In genomic region chr4:158020175-158020574, GRCh38 we compare ENCODE assay signal across 9 cellular contexts.
A peak's percentile ranks its signal among the peaks of the same experiment; 100 is the strongest.
DNase-seq lines count a peak whose midpoint lies in the region; ATAC-seq lines count a peak whose summit lies in the region.
"Had no signal": no experiment of that assay in that cellular context is flagged by ENCODE, and none has a peak within 500 bp of the region (broad histone marks: within the 10 kb centered on the region; RNA-seq: fewer than 3 reads in every experiment).

No MANE protein-coding gene starts in this region.

- H2BK120ac ChIP-seq in mesendoderm (ENCODE audit: low read depth, low read length) = no peak overlapping the region

- no peak overlapping the region for H3K4me2 ChIP-seq in mesendoderm (ENCODE audit: low read length)

- H3K4me1 ChIP-seq in mesendoderm (ENCODE audit: control insufficient read depth, low read depth, low read length) = no peaks in the 10 kb centered on the region

- H3K79me2 ChIP-seq in mesendoderm (ENCODE audit: control insufficient read depth, insufficient read depth, low read length) = no peaks in the 10 kb centered on the region

- H2BK5ac ChIP-seq in mesendoderm (ENCODE audit: low read length) = no peak overlapping the region

- DNase-seq in A172 (ENCODE audit: low spot score) (peak; percentile 89), LoVo (ENCODE audit: low spot score) (peak; percentile 25), dermis microvascular lymphatic vessel endothelial cell (ENCODE audit: low read depth in 2 of 2) (peak; percentile 77 to 95), mesendoderm (peak; percentile 56)
- no peak for DNase-seq in activated CD8-positive, alpha-beta memory T cell treated with anti-CD3 and anti-CD28 coated beads, Interleukin-2, amount 50 U/mL, for 48 hours
- no peak for DNase-seq in stimulated activated CD4-positive, alpha-beta T cell treated with anti-CD3 and anti-CD28 coated beads, Interleukin-4, amount 100 ng/mL, for 1 hour

- no peaks in the 10 kb centered on the region for H3K36me3 ChIP-seq in mesendoderm (ENCODE audit: control insufficient read depth, insufficient read depth, low read length)
- H3K36me3 ChIP-seq: BLaER1 treated with 17β-estradiol and CSF1 and Interleukin-3, amounts not matched to agents 10 nM and 100 nM had no signal

- no peak overlapping the region for H4K8ac ChIP-seq in mesendoderm (ENCODE audit: low read depth, low read length)

- H3K4me3 ChIP-seq in mesendoderm (ENCODE audit: low read length) = no peak overlapping the region
- H3K4me3 ChIP-seq: BLaER1 treated with 17β-estradiol and CSF1 and Interleukin-3, amounts not matched to agents 10 nM and 100 nM had no signal

- H3K4ac ChIP-seq in mesendoderm (ENCODE audit: low read depth, low read length) = no peak overlapping the region

- no peak overlapping the region for H3K27ac ChIP-seq in mesendoderm (ENCODE audit: low read depth, low read length)

- H3K23ac ChIP-seq in mesendoderm (ENCODE audit: low read length) = no peak overlapping the region

- H4K5ac ChIP-seq in mesendoderm (ENCODE audit: low read length) = no peak overlapping the region

- no peak overlapping the region for H3K9ac ChIP-seq in mesendoderm (ENCODE audit: low read length)

- no peak overlapping the region for H3K18ac ChIP-seq in mesendoderm (ENCODE audit: low read length)

- H3K79me1 ChIP-seq in mesendoderm (ENCODE audit: low read length) = no peaks in the 10 kb centered on the region

- H3K27me3 ChIP-seq in mesendoderm (ENCODE audit: insufficient read depth, low read length, poor library complexity) = no peaks in the 10 kb centered on the region
- H3K27me3 ChIP-seq: BLaER1 treated with 17β-estradiol and CSF1 and Interleukin-3, amounts not matched to agents 10 nM and 100 nM had no signal

- H3K56ac ChIP-seq in mesendoderm (ENCODE audit: low read length) = no peak overlapping the region

- no peak overlapping the region for H2BK15ac ChIP-seq in mesendoderm (replicated peaks; ENCODE audit: low read depth)

- ATAC-seq in HG03159 (IDR thresholded peaks at IDR 0.05; ENCODE audit: unreplicated experiment) (no peak), GM21528 (IDR thresholded peaks at IDR 0.05; ENCODE audit: low FRiP score, unreplicated experiment) (no peak)

- H2AK5ac ChIP-seq in mesendoderm (ENCODE audit: low read length) = no peak overlapping the region

Comparison
In these comparisons a context has a peak if more than half of its experiments do, and no peak if none do; other contexts are left out.
1. DNase-seq: peak in A172 (single experiment), LoVo (single experiment), dermis microvascular lymphatic vessel endothelial cell (2 of 2) and mesendoderm (single experiment); none in activated CD8-positive, alpha-beta memory T cell treated with anti-CD3 and anti-CD28 coated beads, Interleukin-2, amount 50 U/mL, for 48 hours (single experiment) and stimulated activated CD4-positive, alpha-beta T cell treated with anti-CD3 and anti-CD28 coated beads, Interleukin-4, amount 100 ng/mL, for 1 hour (single experiment).